Comparison of ENCODE assay signal across 9 cellular contexts in genomic region chr6:26217714-26218075, GRCh38.
DNase-seq lines count a peak whose midpoint lies in the region; ATAC-seq and TF ChIP-seq lines count a peak whose summit lies in the region.
"Had no signal": no experiment of that assay in that cellular context is flagged by ENCODE, and none has a peak within 500 bp of the region (broad histone marks: within the 10 kb centered on the region; RNA-seq: fewer than 3 reads in every experiment).

No MANE protein-coding gene starts in this region.

- no peaks in the 10 kb centered on the region for H3K9me3 Mint-ChIP-seq in MCF 10A (ENCODE audit: unreplicated experiment)
- H3K9me3 Mint-ChIP-seq: stimulated activated naive CD8-positive, alpha-beta T cell treated with anti-CD3 and anti-CD28 coated beads, Interleukin-15, amount 100 ng/mL, for 72 hours had no signal

- H3K4me1 Mint-ChIP-seq in MCF 10A (ENCODE audit: insufficient read depth, unreplicated experiment) = peaks cover under 1% of the 10 kb centered on the region

- H4K20me1 ChIP-seq in BLaER1 treated with 17β-estradiol and CSF1 and Interleukin-3, amounts not matched to agents 10 nM and 100 nM = peaks cover 0 to 20% (median 7%) of the 10 kb centered on the region in 11 experiments; a peak in 13 of 22 replicates

- peak overlapping the region; percentile 56 to 81 (median 70) for H3K4me3 ChIP-seq in BLaER1 treated with 17β-estradiol and CSF1 and Interleukin-3, amounts not matched to agents 10 nM and 100 nM
- peak overlapping the region; percentile 49 for H3K4me3 ChIP-seq in mesodermal cell (ENCODE audit: extremely low read depth, insufficient read depth, low read length, poor library complexity, severe bottlenecking)

- no TSS peak for BruUV-seq in MCF 10A (replicated peaks; lab: Mats Ljungman, UMichigan)

- TF ChIP-seq CTCF in MCF 10A (IDR thresholded peaks at IDR 0.05; ENCODE audit: unreplicated experiment) = no peak

- intact Hi-C loops in MCF 10A (cut with micrococcal nuclease) (loop anchor here (1.0 to 5.0 kb wide), 6 partner anchors 17 to 930 kb away; partner anchors contain the start of gene ABT1), head of caudate nucleus (cut with DNase I) (no loop called here)

- H3K4me1 ChIP-seq in BLaER1 treated with 17β-estradiol and CSF1 and Interleukin-3, amounts not matched to agents 10 nM and 100 nM = peaks cover 46 to 70% (median 60%) of the 10 kb centered on the region in 10 experiments
- H3K4me1 ChIP-seq in mesodermal cell (ENCODE audit: control insufficient read depth, insufficient read depth, low read length, poor library complexity, severe bottlenecking) = no peaks in the 10 kb centered on the region

- 2 to 5% methylated on average over 3 to 6 of the region's 10 CpGs for WGBS in mesodermal cell (ENCODE audit: insufficient coverage in 2 of 2), 2 experiments

- H3K27ac ChIP-seq in BLaER1 treated with 17β-estradiol and CSF1 and Interleukin-3, amounts not matched to agents 10 nM and 100 nM = peak overlapping the region; percentile 79 to 94 (median 91)
- peak overlapping the region; percentile 89 for H3K27ac ChIP-seq in KOPT-K1 (ENCODE audit: low read depth, low read length, poor library complexity, severe bottlenecking)
- peak overlapping the region; percentile 98 for H3K27ac ChIP-seq in mesodermal cell (ENCODE audit: low read depth, low read length, severe bottlenecking)

- H3K9ac ChIP-seq in BLaER1 treated with 17β-estradiol and CSF1 and Interleukin-3, amounts not matched to agents 10 nM and 100 nM = peak overlapping the region; percentile 78 to 93 (median 89)

- DNase-seq in MCF 10A (ENCODE audit: unreplicated experiment) (peak; percentile 28), head of caudate nucleus (no peak)
- no peak for DNase-seq in stimulated activated naive CD8-positive, alpha-beta T cell treated with anti-CD3 and anti-CD28 coated beads, Interleukin-15, Interleukin-2, amounts not matched to agents 100 U/mL and 50 U/mL, for 24 hours
- no peak for DNase-seq in activated CD4-positive, alpha-beta T cell treated with anti-CD3 and anti-CD28 coated beads for 4 hours

- H3K4me3 Mint-ChIP-seq in MCF 10A (ENCODE audit: unreplicated experiment) = no peak overlapping the region
- H3K4me3 Mint-ChIP-seq: stimulated activated naive CD8-positive, alpha-beta T cell treated with anti-CD3 and anti-CD28 coated beads, Interleukin-15, amount 100 ng/mL, for 72 hours had no signal

- H3K36me3 Mint-ChIP-seq in MCF 10A (ENCODE audit: insufficient read depth, unreplicated experiment) = no peaks in the 10 kb centered on the region

- no peaks in the 10 kb centered on the region for H3K27me3 Mint-ChIP-seq in MCF 10A (ENCODE audit: insufficient read depth, unreplicated experiment)
- H3K27me3 Mint-ChIP-seq: stimulated activated naive CD8-positive, alpha-beta T cell treated with anti-CD3 and anti-CD28 coated beads, Interleukin-15, amount 100 ng/mL, for 72 hours had no signal

- H3K27me3 ChIP-seq in BLaER1 treated with 17β-estradiol and CSF1 and Interleukin-3, amounts not matched to agents 10 nM and 100 nM = no peaks in the 10 kb centered on the region

- H3K36me3 ChIP-seq in BLaER1 treated with 17β-estradiol and CSF1 and Interleukin-3, amounts not matched to agents 10 nM and 100 nM = no peaks in the 10 kb centered on the region
- no peaks in the 10 kb centered on the region for H3K36me3 ChIP-seq in KOPT-K1 (ENCODE audit: insufficient read depth, low read length)
- no peaks in the 10 kb centered on the region for H3K36me3 ChIP-seq in mesodermal cell (ENCODE audit: control insufficient read depth, insufficient read depth, low read length)

- H3K9me3 ChIP-seq in BLaER1 treated with 17β-estradiol and CSF1 and Interleukin-3, amounts not matched to agents 10 nM and 100 nM (replicated peaks in 1 of 11) = peaks cover 0 to 8% (median 3%) of the 10 kb centered on the region in 11 experiments; a peak in 5 of 22 replicates
- H3K9me3 ChIP-seq in KOPT-K1 (ENCODE audit: insufficient read depth, low read length, poor library complexity, severe bottlenecking) (no peaks in the 10 kb centered on the region), mesodermal cell (ENCODE audit: control insufficient read depth, low read length) (no peaks in the 10 kb centered on the region)

- ATAC-seq in stimulated activated naive CD8-positive, alpha-beta T cell treated with anti-CD3 and anti-CD28 coated beads, Interleukin-15, Interleukin-2, amounts not matched to agents 100 U/mL and 50 U/mL, for 24 hours = no peak
- ATAC-seq in HG03045 (IDR thresholded peaks at IDR 0.05; ENCODE audit: unreplicated experiment) = no peak

- POLR2A ChIA-PET in MCF 10A (lab: Yijun Ruan, JAX) = interaction anchor here (1.1 to 8.5 kb wide), 29 partner anchors 8 to 1676 kb away, joined by 3 to 443 read pairs (median 33); a partner anchor contains a TSS

- CTCF ChIA-PET in MCF 10A (lab: Yijun Ruan, JAX) = interaction anchor here (3.0 kb wide), 1 partner anchor 19 kb away, joined by 20 read pairs; a partner anchor contains a TSS

- peak overlapping the region; percentile 70 to 91 (median 80) for H3K4me2 ChIP-seq in BLaER1 treated with 17β-estradiol and CSF1 and Interleukin-3, amounts not matched to agents 10 nM and 100 nM

- no peak overlapping the region for H3K27ac Mint-ChIP-seq in MCF 10A (ENCODE audit: low read depth, unreplicated experiment)
- H3K27ac Mint-ChIP-seq: stimulated activated naive CD8-positive, alpha-beta T cell treated with anti-CD3 and anti-CD28 coated beads, Interleukin-15, amount 100 ng/mL, for 72 hours had no signal
